In genomic region chr2:40364143-40364903, GRCh38 we compare ENCODE assay signal across 11 cellular contexts.
DNase-seq lines count a peak whose midpoint lies in the region; ATAC-seq, FAIRE-seq and TF ChIP-seq lines count a peak whose summit lies in the region.
"Had no signal": no experiment of that assay in that cellular context is flagged by ENCODE, and none has a peak within 500 bp of the region (broad histone marks: within the 10 kb centered on the region; RNA-seq: fewer than 3 reads in every experiment).

No MANE protein-coding gene starts in this region.

- peak; percentile 77 for FAIRE-seq in small intestine (lab: Jason Lieb, UNC)
- FAIRE-seq: GM18507 had no signal

- H3K4me3 ChIP-seq in SK-N-MC (peak overlapping the region; percentile 36), fibroblast of pulmonary artery (replicated peaks; ENCODE audit: low read depth, low read length) (peak overlapping the region; percentile 30), small intestine (ENCODE audit: low read depth in 1 of 2, low read length in 2 of 2) (no peak overlapping the region)
- H3K4me3 ChIP-seq: body of pancreas had no signal

- TF ChIP-seq CTCF in fibroblast of pulmonary artery (IDR thresholded peaks at IDR 0.05; ENCODE audit: low read length, missing control alignments), result no peak

- no peak for ATAC-seq in GM21367 (IDR thresholded peaks at IDR 0.05; ENCODE audit: unreplicated experiment)
- ATAC-seq: body of pancreas had no signal

- no peaks in the 10 kb centered on the region for H3K36me3 ChIP-seq in SK-N-MC (ENCODE audit: insufficient read depth, low read length)
- no peaks in the 10 kb centered on the region for H3K36me3 ChIP-seq in small intestine (ENCODE audit: control insufficient read depth in 2 of 2, insufficient read depth in 2 of 2, low read length in 2 of 2)

- no peaks in the 10 kb centered on the region for H3K4me1 ChIP-seq in small intestine (ENCODE audit: control insufficient read depth in 2 of 2, insufficient read depth in 1 of 2, low read depth in 1 of 2, low read length in 1 of 2)

- peak overlapping the region; percentile 39 for H3K9ac ChIP-seq in SK-N-MC (ENCODE audit: insufficient read length)

- WGBS in small intestine, 3 donors, result 5 to 18% (median 11%) methylated on average over 3 of the region's 3 CpGs

- peak; percentile 8 for DNase-seq in DMS 273 (lab: John Stamatoyannopoulos, UW; ENCODE audit: unreplicated experiment)
- DNase-seq in DMS 273 treated with DMSO at 0.1 percent for 48 hours (lab: John Stamatoyannopoulos, UW), result no peak
- no peak for DNase-seq in SK-N-MC (ENCODE audit: low read depth, low spot score)
- peak; percentile 75 for DNase-seq in fibroblast of pulmonary artery (ENCODE audit: low read depth)
- no peak for DNase-seq in small intestine
- no peak for DNase-seq in NCI-H1092 treated with DMSO at 0.1 percent for 48 hours (lab: John Stamatoyannopoulos, UW)
- DNase-seq in NCI-H748 treated with DMSO at 0.1 percent for 48 hours (lab: John Stamatoyannopoulos, UW), result no peak
- DNase-seq: body of pancreas had no signal

- H3K27ac ChIP-seq in SK-N-MC (no peak overlapping the region), small intestine (ENCODE audit: low read depth in 1 of 2, low read length in 1 of 2) (no peak overlapping the region)
- H3K27ac ChIP-seq: 22Rv1 had no signal

- no peaks in the 10 kb centered on the region for H3K9me3 ChIP-seq in SK-N-MC (ENCODE audit: low read depth, low read length)
- H3K9me3 ChIP-seq in small intestine (ENCODE audit: control insufficient read depth, low read depth), result no peaks in the 10 kb centered on the region
- H3K9me3 ChIP-seq: body of pancreas had no signal

- H3K27me3 ChIP-seq in small intestine (ENCODE audit: control insufficient read depth in 2 of 2, insufficient read depth in 2 of 2, low read length in 2 of 2), result no peaks in the 10 kb centered on the region
- H3K27me3 ChIP-seq: body of pancreas had no signal

Comparison
In these comparisons a context has a peak if more than half of its experiments do, and no peak if none do; other contexts are left out.
1. DNase-seq: peak in DMS 273 (single experiment) and fibroblast of pulmonary artery (single experiment); none in DMS 273 treated with DMSO at 0.1 percent for 48 hours (single experiment), SK-N-MC (single experiment), small intestine (single experiment), NCI-H1092 treated with DMSO at 0.1 percent for 48 hours (single experiment) and NCI-H748 treated with DMSO at 0.1 percent for 48 hours (single experiment).
2. H3K4me3 ChIP-seq: peak in SK-N-MC (single experiment) and fibroblast of pulmonary artery (single experiment); none in small intestine (0 of 2).